In the genomic region with DNA sequence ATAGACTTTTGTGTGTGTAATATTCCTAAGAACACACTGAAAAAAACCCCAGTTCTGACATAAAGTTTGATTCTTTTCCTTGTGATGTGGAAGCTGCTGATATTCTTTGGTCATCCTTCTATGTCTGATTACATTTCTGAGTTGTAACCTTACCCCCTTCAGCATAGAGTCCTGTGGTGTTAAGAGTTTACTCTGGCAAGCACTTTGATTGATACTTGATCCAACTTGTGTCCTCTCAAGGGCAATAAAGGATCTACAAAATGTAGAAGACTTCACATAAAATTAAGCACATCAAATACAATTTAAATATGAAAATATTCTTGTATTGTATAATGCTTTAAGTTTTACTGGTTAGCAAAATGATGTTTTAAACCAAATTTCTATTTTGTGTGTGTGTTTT, we compare ENCODE assay signal across 19 cellular contexts.
"Had no signal": no experiment of that assay in that cellular context is flagged by ENCODE, and none has a peak within 500 bp of the region (broad histone marks: within the 10 kb centered on the region; RNA-seq: fewer than 3 reads in every experiment).

No MANE protein-coding gene starts in this region.

- H3K36me3 ChIP-seq: esophagus muscularis mucosa, left ventricle myocardium inferior, lower lobe of right lung, neural progenitor cell, ovary, tibial artery, upper lobe of left lung, uterus had no signal

- H3K27me3 ChIP-seq: esophagus muscularis mucosa, neural progenitor cell, ovary, tibial artery, upper lobe of left lung, uterus had no signal

- H3K4me1 ChIP-seq: esophagus muscularis mucosa, left ventricle myocardium inferior, lower lobe of right lung, tibial artery, upper lobe of left lung, uterus had no signal

- H3K27ac ChIP-seq: epithelial cell of prostate, esophagus muscularis mucosa, left ventricle myocardium inferior, lower lobe of right lung, neural progenitor cell, ovary, tibial artery, upper lobe of left lung, uterus had no signal

- ATAC-seq: effector memory CD8-positive, alpha-beta T cell; lower lobe of right lung; natural killer cell treated with Interleukin-12 subunit alpha and Interleukin-12 subunit beta and Interleukin-15 and Interleukin-18, amount 100 ng/mL, for 72 hours; right cardiac atrium; stimulated activated effector memory CD8-positive, alpha-beta T cell treated with anti-CD3 and anti-CD28 coated beads, Interleukin-12 subunit alpha, Interleukin-12 subunit beta, amount 100 ng/mL, for 72 hours had no signal

- H3K9me3 ChIP-seq: esophagus muscularis mucosa, left ventricle myocardium inferior, lower lobe of right lung, ovary, tibial artery, upper lobe of left lung, uterus had no signal

- DNase-seq: effector memory CD8-positive, alpha-beta T cell; foreskin fibroblast; immature natural killer cell; left ventricle myocardium inferior; lower lobe of right lung; nucleus accumbens; ovary; right cardiac atrium; small intestine; stimulated activated CD4-positive, alpha-beta T cell treated with anti-CD3 and anti-CD28 coated beads, Interleukin-2, amount 100 ng/mL, for 48 hours; stimulated activated CD8-positive, alpha-beta memory T cell treated with anti-CD3 and anti-CD28 coated beads, Interleukin-4, amount 100 ng/mL, for 48 hours; tibial artery; upper lobe of left lung; uterus had no signal

- H3K4me3 ChIP-seq: esophagus muscularis mucosa, left ventricle myocardium inferior, lower lobe of right lung, neural progenitor cell, ovary, tibial artery, upper lobe of left lung, uterus had no signal
